2 cellular contexts compared by ENCODE assay signal in genomic region chr2:232435805-232436204, GRCh38.
TF ChIP-seq lines count a peak whose summit lies in the region.

No MANE protein-coding gene starts in this region.

TF ChIP-seq in SK-N-SH, 30 proteins besides CTCF, POLR2A, EP300 and RAD21 (continued from another document):
- TF ChIP-seq NFIC (IDR thresholded peaks at IDR 0.05; ENCODE audit: borderline replicate concordance) = no peak
- no peak for TF ChIP-seq RFX5 (IDR thresholded peaks at IDR 0.05; ENCODE audit: low read length)
- TF ChIP-seq USF2 (IDR thresholded peaks at IDR 0.05; ENCODE audit: borderline replicate concordance, low read depth, low read length) = no peak
- TF ChIP-seq USF1 (IDR thresholded peaks at IDR 0.05; ENCODE audit: borderline replicate concordance, low read depth) = no peak
- no peak for TF ChIP-seq SMC3 (IDR thresholded peaks at IDR 0.05; ENCODE audit: low read depth, low read length)
- no peak for TF ChIP-seq FOXJ3 (CRISPR knock-in tag; IDR thresholded peaks at IDR 0.05)
- TF ChIP-seq POLR2AphosphoS5 (IDR thresholded peaks at IDR 0.05; ENCODE audit: low read depth, low read length) = no peak
- TF ChIP-seq TAF1 (IDR thresholded peaks at IDR 0.05; ENCODE audit: borderline replicate concordance, low read depth, low read length) = no peak
- no peak for TF ChIP-seq PBX3 (IDR thresholded peaks at IDR 0.05)
- TF ChIP-seq EZH2phosphoT487 (IDR thresholded peaks at IDR 0.05; ENCODE audit: borderline replicate concordance, low read depth) = no peak
- no peak for TF ChIP-seq ZBTB33 (IDR thresholded peaks at IDR 0.05; ENCODE audit: borderline replicate concordance, low read depth)
- TF ChIP-seq NRF1 (IDR thresholded peaks at IDR 0.05; ENCODE audit: low read depth, low read length) = no peak
- TF ChIP-seq FOXM1 (IDR thresholded peaks at IDR 0.05; ENCODE audit: low read depth) = no peak
- TF ChIP-seq TCF12 (IDR thresholded peaks at IDR 0.05) = no peak
- no peak for TF ChIP-seq IRF3 (IDR thresholded peaks at IDR 0.05; ENCODE audit: low read depth, low read length)

TF ChIP-seq in SK-N-SH treated with all-trans-retinoic acid at 6 μM for 48 hours, 23 proteins besides CTCF, POLR2A, EP300 and RAD21 (continued from another document):
- TF ChIP-seq CREB5 (CRISPR knock-in tag; IDR thresholded peaks at IDR 0.05; ENCODE audit: low read depth) (no peak), ZFP30 (CRISPR knock-in tag; IDR thresholded peaks at IDR 0.05) (no peak), TSHZ2 (CRISPR knock-in tag; IDR thresholded peaks at IDR 0.05) (no peak), RARB (CRISPR knock-in tag; IDR thresholded peaks at IDR 0.05) (no peak), PATZ1 (CRISPR knock-in tag; IDR thresholded peaks at IDR 0.05; ENCODE audit: borderline replicate concordance) (no peak), PPARA (CRISPR knock-in tag; IDR thresholded peaks at IDR 0.05; ENCODE audit: borderline replicate concordance) (no peak)
